35 cellular contexts compared by ENCODE assay signal in the genomic region with DNA sequence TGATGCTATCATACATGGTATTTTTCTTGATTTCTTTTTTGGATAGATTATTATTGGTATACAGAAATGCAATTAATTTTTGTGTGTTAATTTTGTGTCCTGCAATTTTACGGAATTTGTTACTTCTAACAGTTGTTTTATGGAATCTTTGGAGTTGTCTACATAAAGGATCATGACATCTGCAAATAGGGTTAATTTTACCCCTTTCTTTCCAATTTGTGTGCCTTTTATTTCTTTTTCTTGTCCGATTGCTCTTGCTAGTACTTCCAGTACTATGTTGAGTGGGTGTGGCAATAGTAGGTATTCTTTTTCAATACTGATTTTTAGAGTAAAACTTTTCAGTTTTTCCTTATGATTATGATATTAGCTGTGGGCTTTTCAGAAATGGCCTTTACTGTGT.
"Had no signal": no experiment of that assay in that cellular context is flagged by ENCODE, and none has a peak within 500 bp of the region (broad histone marks: within the 10 kb centered on the region; RNA-seq: fewer than 3 reads in every experiment).

No MANE protein-coding gene starts in this region.

- H3K4me3 ChIP-seq: MG63 had no signal

- H3K36me3 ChIP-seq: MG63 had no signal

- DNase-seq: Karpas-422, Kasumi-1, MG63, MM.1S, MV-4-11, NCI-H1048, NCI-H1092, NCI-H1092 treated with DMSO at 0.1 percent for 48 hours, NCI-H1105, NCI-H1105 treated with DMSO at 0.1 percent for 48 hours, NCI-H1417, NCI-H1417 treated with DMSO at 0.1 percent for 48 hours, NCI-H1436, NCI-H1436 treated with DMSO at 0.1 percent for 48 hours, NCI-H146, NCI-H1694, NCI-H1694 treated with DMSO at 0.1 percent for 48 hours, NCI-H187, NCI-H187 treated with DMSO at 0.1 percent for 48 hours, NCI-H1930, NCI-H2029, NCI-H2029 treated with DMSO at 0.1 percent for 48 hours, NCI-H2081, NCI-H2081 treated with DMSO at 0.1 percent for 48 hours, NCI-H2107, NCI-H2171, NCI-H2171 treated with DMSO at 0.1 percent for 48 hours, NCI-H2227 treated with DMSO at 0.1 percent for 48 hours, NCI-H226, NCI-H345, NCI-H446, NCI-H446 treated with DMSO at 0.1 percent for 48 hours, NCI-H510A, NCI-H510A treated with DMSO at 0.1 percent for 48 hours, NCI-H524 had no signal

- H3K27me3 ChIP-seq: MG63 had no signal
